In the genomic region with DNA sequence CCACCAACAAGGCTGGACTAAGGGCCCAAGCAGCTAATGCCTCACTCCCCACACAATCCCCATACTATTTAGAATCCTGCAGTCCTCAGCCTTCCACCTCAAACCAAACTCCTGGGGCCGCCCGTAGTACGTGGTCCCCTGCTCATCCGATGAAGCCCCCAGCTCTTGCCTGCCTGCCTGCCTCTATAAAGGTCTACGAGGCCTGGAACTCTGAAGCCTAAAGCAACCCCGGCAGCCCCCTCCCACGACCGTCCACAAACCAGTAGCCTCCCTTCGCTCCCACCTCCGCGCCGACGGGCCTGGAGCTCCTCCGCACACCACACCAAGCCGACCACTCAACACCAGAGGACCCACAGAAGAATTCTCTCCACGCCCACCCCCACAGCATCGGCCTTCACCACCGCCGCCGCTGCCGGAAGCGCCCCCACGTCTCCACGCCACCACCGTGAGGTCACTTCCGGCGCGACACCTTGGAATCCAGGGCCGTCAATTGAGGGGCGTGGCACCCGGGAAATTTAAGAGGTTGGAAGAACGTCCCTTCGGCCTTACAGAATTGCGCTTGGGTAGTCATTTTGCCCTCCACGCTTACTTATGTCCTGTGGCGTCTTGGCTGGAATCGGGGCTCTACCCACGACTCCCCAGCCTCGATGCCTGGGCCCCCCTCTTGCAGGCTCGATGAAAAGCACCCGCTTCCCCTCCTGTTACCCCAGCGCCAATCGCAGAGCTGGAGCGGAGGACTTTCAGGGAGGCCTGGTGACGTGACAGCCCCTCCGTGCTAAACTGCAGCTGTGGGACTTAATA, we compare ENCODE assay signal across 8 cellular contexts. TPM values are rescaled to one million over a fixed set of nuclear protein-coding genes. Genes with fewer than 3 reads are reported as not detected.
A peak's percentile ranks its signal among the peaks of the same experiment; 100 is the strongest.
DNase-seq lines count a peak whose midpoint lies in the region; ATAC-seq and TF ChIP-seq lines count a peak whose summit lies in the region.

A gene with protein sequence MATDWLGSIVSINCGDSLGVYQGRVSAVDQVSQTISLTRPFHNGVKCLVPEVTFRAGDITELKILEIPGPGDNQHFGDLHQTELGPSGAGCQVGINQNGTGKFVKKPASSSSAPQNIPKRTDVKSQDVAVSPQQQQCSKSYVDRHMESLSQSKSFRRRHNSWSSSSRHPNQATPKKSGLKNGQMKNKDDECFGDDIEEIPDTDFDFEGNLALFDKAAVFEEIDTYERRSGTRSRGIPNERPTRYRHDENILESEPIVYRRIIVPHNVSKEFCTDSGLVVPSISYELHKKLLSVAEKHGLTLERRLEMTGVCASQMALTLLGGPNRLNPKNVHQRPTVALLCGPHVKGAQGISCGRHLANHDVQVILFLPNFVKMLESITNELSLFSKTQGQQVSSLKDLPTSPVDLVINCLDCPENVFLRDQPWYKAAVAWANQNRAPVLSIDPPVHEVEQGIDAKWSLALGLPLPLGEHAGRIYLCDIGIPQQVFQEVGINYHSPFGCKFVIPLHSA (minus strand): TSS at position 428 of the 801 bp plus-strand sequence. CDS start 20,900 bp downstream, outside the sequence.

- H3K36me3 Mint-ChIP-seq in activated CD8-positive, alpha-beta T cell treated with anti-CD3 and anti-CD28 coated beads, Interleukin-2, amount 10 ng/mL, durations not matched to agents 7 days and 5 days (ENCODE audit: low read depth) = peaks cover 3% of the 10 kb centered on the region

- H3K27me3 ChIP-seq in lower lobe of right lung (ENCODE audit: low read depth) = no peaks in the 10 kb centered on the region

- TF ChIP-seq POLR2A in GM19099 (IDR thresholded peaks at IDR 0.05; ENCODE audit: extremely low read depth, insufficient read length, low read depth) = peak; percentile 75

- DNase-seq in AG09309 (ENCODE audit: low read depth) (peak; percentile 16), NCI-H82 (lab: John Stamatoyannopoulos, UW) (peak; percentile 92), lower lobe of right lung (peak; percentile 93)
- peak; percentile 91 for DNase-seq in activated CD8-positive, alpha-beta T cell treated with anti-CD3 and anti-CD28 coated beads, Interleukin-2, amount 10 ng/mL, durations not matched to agents 7 days and 5 days
- peak; percentile 90 for DNase-seq in effector CD4-positive, alpha-beta T cell
- DNase-seq in stimulated activated CD4-positive, alpha-beta T cell treated with anti-CD3 and anti-CD28 coated beads, TNF-alpha, amount 100 ng/mL, for 1 hour (ENCODE audit: low read depth in 3 of 3, low spot score in 1 of 3) = peak; percentile 44 to 78 (median 63)

- H3K4me3 ChIP-seq in AG09309 (ENCODE audit: control insufficient read depth, low read depth, low read length) (peak within 1 kb of the TSS; percentile 98), lower lobe of right lung (peak within 1 kb of the TSS; percentile 88)

- CTCF ChIA-PET in activated CD8-positive, alpha-beta T cell treated with anti-CD3 and anti-CD28 coated beads, Interleukin-2, amount 10 ng/mL, durations not matched to agents 7 days and 5 days (lab: Charles Lee) = interaction anchor here (0.8 to 1.6 kb wide), 6 partner anchors 11 to 85 kb away, joined by 3 to 5 read pairs (median 3); no protein-coding TSS in a partner anchor

- H3K9me3 ChIP-seq in lower lobe of right lung = no peaks in the 10 kb centered on the region

- H3K4me1 ChIP-seq in lower lobe of right lung = peaks cover 32% of the 10 kb centered on the region

- intact Hi-C loops in lower lobe of right lung (cut with DNase I) = no loop called here

- H3K4me1 Mint-ChIP-seq in activated CD8-positive, alpha-beta T cell treated with anti-CD3 and anti-CD28 coated beads, Interleukin-2, amount 10 ng/mL, durations not matched to agents 7 days and 5 days (ENCODE audit: low read depth) = peaks cover 35% of the 10 kb centered on the region

- H3K27ac Mint-ChIP-seq in activated CD8-positive, alpha-beta T cell treated with anti-CD3 and anti-CD28 coated beads, Interleukin-2, amount 10 ng/mL, durations not matched to agents 7 days and 5 days = peak within 1 kb of the TSS; percentile 100

- peak within 1 kb of the TSS; percentile 100 for H3K4me3 Mint-ChIP-seq in activated CD8-positive, alpha-beta T cell treated with anti-CD3 and anti-CD28 coated beads, Interleukin-2, amount 10 ng/mL, durations not matched to agents 7 days and 5 days

- ATAC-seq in HG03520 (IDR thresholded peaks at IDR 0.05; ENCODE audit: unreplicated experiment) = peak; percentile 88
- peak; percentile 90 for ATAC-seq in activated CD8-positive, alpha-beta T cell treated with anti-CD3 and anti-CD28 coated beads, Interleukin-2, amount 10 ng/mL, durations not matched to agents 7 days and 5 days
- ATAC-seq in lower lobe of right lung = peak; percentile 96 to 99

- H3K27ac ChIP-seq in lower lobe of right lung = peak within 1 kb of the TSS; percentile 82

- no peaks in the 10 kb centered on the region for H3K36me3 ChIP-seq in lower lobe of right lung

- no peaks in the 10 kb centered on the region for H3K9me3 Mint-ChIP-seq in activated CD8-positive, alpha-beta T cell treated with anti-CD3 and anti-CD28 coated beads, Interleukin-2, amount 10 ng/mL, durations not matched to agents 7 days and 5 days (ENCODE audit: insufficient read depth)

- peaks cover 3% of the 10 kb centered on the region for H3K27me3 Mint-ChIP-seq in activated CD8-positive, alpha-beta T cell treated with anti-CD3 and anti-CD28 coated beads, Interleukin-2, amount 10 ng/mL, durations not matched to agents 7 days and 5 days (ENCODE audit: low read depth)

- POLR2A ChIA-PET in activated CD8-positive, alpha-beta T cell treated with anti-CD3 and anti-CD28 coated beads, Interleukin-2, amount 10 ng/mL, durations not matched to agents 7 days and 5 days (lab: Charles Lee) = interaction anchor here (0.8 to 1.2 kb wide), 3 partner anchors 11 to 92 kb away, joined by 3 read pairs; no protein-coding TSS in a partner anchor

- TF ChIP-seq CTCF in AG09309 (IDR thresholded peaks at IDR 0.05; ENCODE audit: control insufficient read depth, insufficient read depth, low read depth, low read length, missing control alignments) (no peak), lower lobe of right lung (IDR thresholded peaks at IDR 0.05) (no peak)

RNA-seq across cellular contexts. Expression of the gene that starts here (rescaled TPM):
- 10 to 100 TPM; 40.4 to 41.6 TPM for total RNA-seq in activated CD8-positive, alpha-beta T cell treated with anti-CD3 and anti-CD28 coated beads, Interleukin-2, amount 10 ng/mL, durations not matched to agents 7 days and 5 days
- 30.5 TPM for total RNA-seq in lower lobe of right lung

Comparison
In these comparisons a context has a peak if more than half of its experiments do, and no peak if none do; other contexts are left out.
1. Peak in every context shown above with its lines: DNase-seq, ATAC-seq, H3K4me3 ChIP-seq and H3K27ac ChIP-seq.
2. DNase-seq: peak in every context shown above with its lines; median percentile 93 in lower lobe of right lung; 92 in NCI-H82; 91 in activated CD8-positive, alpha-beta T cell treated with anti-CD3 and anti-CD28 coated beads, Interleukin-2, amount 10 ng/mL, durations not matched to agents 7 days and 5 days; 90 in effector CD4-positive, alpha-beta T cell; 63 in stimulated activated CD4-positive, alpha-beta T cell treated with anti-CD3 and anti-CD28 coated beads, TNF-alpha, amount 100 ng/mL, for 1 hour; 16 in AG09309.